In genomic region chr18:38768504-38768903, GRCh38 we compare ENCODE assay signal across 28 cellular contexts.
"Had no signal": no experiment of that assay in that cellular context is flagged by ENCODE, and none has a peak within 500 bp of the region (broad histone marks: within the 10 kb centered on the region; RNA-seq: fewer than 3 reads in every experiment).

No MANE protein-coding gene starts in this region.

- H3K36me3 ChIP-seq: colonic mucosa, esophagus muscularis mucosa, esophagus squamous epithelium, gastrocnemius medialis, gastroesophageal sphincter, heart left ventricle, heart right ventricle had no signal

- H3K9me3 ChIP-seq: colonic mucosa, esophagus muscularis mucosa, esophagus squamous epithelium, gastrocnemius medialis, gastroesophageal sphincter had no signal

- H3K4me1 ChIP-seq: colonic mucosa, esophagus muscularis mucosa, esophagus squamous epithelium, foreskin keratinocyte, gastrocnemius medialis, gastroesophageal sphincter, heart left ventricle, heart right ventricle had no signal

- FAIRE-seq: colon, endometrium, endothelial cell of umbilical vein, frontal cortex had no signal

- DNase-seq: colonic mucosa; cortex of kidney; dermis blood vessel endothelial cell; dorsolateral prefrontal cortex; effector CD4-positive, alpha-beta T cell; effector CD8-positive, alpha-beta T cell; effector memory CD4-positive, alpha-beta T cell; effector memory CD8-positive, alpha-beta T cell; endodermal cell; erythroblast; esophagus squamous epithelium; foreskin fibroblast; foreskin keratinocyte; foreskin melanocyte; gastrocnemius medialis; glutamatergic neuron; head of caudate nucleus; heart left ventricle; heart right ventricle had no signal

- H3K27me3 ChIP-seq: colonic mucosa, dorsolateral prefrontal cortex, esophagus muscularis mucosa, esophagus squamous epithelium, foreskin keratinocyte, gastrocnemius medialis, gastroesophageal sphincter, heart left ventricle, heart right ventricle had no signal

- ATAC-seq: effector memory CD8-positive, alpha-beta T cell; esophagus mucosa; foreskin keratinocyte; gastrocnemius medialis; gastroesophageal sphincter; heart left ventricle; heart right ventricle had no signal

- H3K4me3 ChIP-seq: colonic mucosa, coronary artery, dorsolateral prefrontal cortex, esophagus muscularis mucosa, esophagus squamous epithelium, gastrocnemius medialis, gastroesophageal sphincter, heart left ventricle, heart right ventricle had no signal

- H3K27ac ChIP-seq: colonic mucosa, coronary artery, dorsolateral prefrontal cortex, epithelial cell of prostate, esophagus muscularis mucosa, esophagus squamous epithelium, foreskin keratinocyte, gastrocnemius medialis, gastroesophageal sphincter, heart left ventricle, heart right ventricle had no signal
